ENCODE assay signal across 8 cellular contexts in genomic region chr12:121917950-121918678, GRCh38. TPM values are rescaled to one million over a fixed set of nuclear protein-coding genes. Genes with fewer than 3 reads are reported as not detected.
DNase-seq lines count a peak whose midpoint lies in the region; ATAC-seq lines count a peak whose summit lies in the region.

Gene CFAP251 (plus strand): TSS chr12:121918592. CDS start chr12:121921306, 2,714 bp downstream.

- DNase-seq in NCI-H2196 treated with DMSO at 0.1 percent for 48 hours (lab: John Stamatoyannopoulos, UW; ENCODE audit: unreplicated experiment) (peak; percentile 80), mesenteric fat pad (ENCODE audit: low spot score) (peak; percentile 98), NCI-H82 (lab: John Stamatoyannopoulos, UW) (no peak)
- DNase-seq in activated CD8-positive, alpha-beta memory T cell treated with anti-CD3 and anti-CD28 coated beads for 1 hour (ENCODE audit: extremely low read depth in 1 of 2, low read depth in 1 of 2) = peak; percentile 93 to 97
- peak; percentile 91 to 97 (median 93) for DNase-seq in effector memory CD8-positive, alpha-beta T cell
- peak; percentile 93 for DNase-seq in stimulated activated CD8-positive, alpha-beta memory T cell treated with anti-CD3 and anti-CD28 coated beads, Interleukin-15, amount 100 ng/mL, for 1 hour (ENCODE audit: low read depth)

- ATAC-seq in GM18511 (IDR thresholded peaks at IDR 0.05; ENCODE audit: unreplicated experiment) (peak; percentile 90), HG03045 (IDR thresholded peaks at IDR 0.05; ENCODE audit: unreplicated experiment) (peak; percentile 93)
- ATAC-seq in effector memory CD8-positive, alpha-beta T cell (replicated peaks) = peak; percentile 100

- no peaks in the 10 kb centered on the region for H3K9me3 Mint-ChIP-seq in effector memory CD8-positive, alpha-beta T cell

- peaks cover 35% of the 10 kb centered on the region for H3K36me3 Mint-ChIP-seq in effector memory CD8-positive, alpha-beta T cell (ENCODE audit: insufficient read depth)

- no peaks in the 10 kb centered on the region for H3K27me3 Mint-ChIP-seq in effector memory CD8-positive, alpha-beta T cell

- H3K4me3 Mint-ChIP-seq in effector memory CD8-positive, alpha-beta T cell = peak within 1 kb of the TSS; percentile 70 to 87

- H3K4me1 Mint-ChIP-seq in effector memory CD8-positive, alpha-beta T cell (ENCODE audit: low read depth in 2 of 2) = peaks cover 7 to 9% of the 10 kb centered on the region in 2 donors

- peak within 1 kb of the TSS; percentile 86 to 95 for H3K27ac Mint-ChIP-seq in effector memory CD8-positive, alpha-beta T cell

RNA-seq across cellular contexts. Expression of gene CFAP251, which starts in this region (rescaled TPM):
- 2.1 TPM for total RNA-seq in mesenteric fat pad
